In the genomic region with DNA sequence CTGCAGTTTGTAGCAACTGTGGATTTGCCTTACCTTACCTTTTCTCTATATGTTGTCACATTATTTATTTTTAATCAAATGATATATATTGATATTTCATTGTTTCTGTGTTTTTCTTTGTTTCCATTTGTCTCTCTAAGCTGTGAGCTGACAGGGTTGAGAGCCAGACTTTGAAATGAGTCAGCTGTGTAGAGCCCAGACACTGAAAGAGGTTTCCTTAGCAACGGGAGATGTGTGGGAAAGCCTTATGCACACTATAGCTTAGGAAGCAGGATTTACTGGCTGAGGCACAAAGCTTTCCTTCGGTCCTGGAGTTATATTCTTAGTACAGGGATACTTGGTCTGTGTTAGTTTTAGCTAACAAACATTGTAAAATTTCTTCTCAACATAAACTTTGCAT, we compare ENCODE assay signal across 20 cellular contexts.
DNase-seq lines count a peak whose midpoint lies in the region; ATAC-seq, FAIRE-seq and TF ChIP-seq lines count a peak whose summit lies in the region.
"Had no signal": no experiment of that assay in that cellular context is flagged by ENCODE, and none has a peak within 500 bp of the region (broad histone marks: within the 10 kb centered on the region; RNA-seq: fewer than 3 reads in every experiment).

No MANE protein-coding gene starts in this region.

- no peaks in the 10 kb centered on the region for H4K20me1 ChIP-seq in astrocyte (ENCODE audit: insufficient read depth, low read length)
- no peaks in the 10 kb centered on the region for H4K20me1 ChIP-seq in smooth muscle cell (ENCODE audit: low read depth)

- H3K9me3 Mint-ChIP-seq in astrocyte (ENCODE audit: unreplicated experiment), result no peaks in the 10 kb centered on the region
- H3K9me3 Mint-ChIP-seq: neural crest cell had no signal

- H3K4me1 Mint-ChIP-seq in astrocyte (ENCODE audit: low read depth, unreplicated experiment), result peaks cover 1% of the 10 kb centered on the region
- H3K4me1 Mint-ChIP-seq: CD4-positive, alpha-beta memory T cell had no signal

- H3K27me3 ChIP-seq in astrocyte (ENCODE audit: insufficient read depth, low read length) (no peaks in the 10 kb centered on the region), smooth muscle cell (ENCODE audit: low read depth) (no peaks in the 10 kb centered on the region)
- H3K27me3 ChIP-seq: MG63, tibial nerve had no signal

- H3F3A ChIP-seq in smooth muscle cell (ENCODE audit: low read depth), result no peaks in the 10 kb centered on the region

- H3K27ac ChIP-seq in astrocyte (ENCODE audit: low read depth, low read length), result no peak overlapping the region
- peak overlapping the region; percentile 96 for H3K27ac ChIP-seq in smooth muscle cell (ENCODE audit: low read depth)
- H3K27ac ChIP-seq: tibial nerve had no signal

- TF ChIP-seq CTCF in astrocyte (IDR thresholded peaks at IDR 0.05; ENCODE audit: insufficient read depth, low read depth, low read length) (no peak), smooth muscle cell (IDR thresholded peaks at IDR 0.05; ENCODE audit: borderline replicate concordance, insufficient read depth, poor library complexity, severe bottlenecking) (no peak)

- H3K79me2 ChIP-seq in astrocyte (ENCODE audit: insufficient read depth, low read length) (no peaks in the 10 kb centered on the region), smooth muscle cell (ENCODE audit: low read depth) (no peaks in the 10 kb centered on the region)

- peak; percentile 91 for FAIRE-seq in astrocyte (lab: Jason Lieb, UNC)

- no peak overlapping the region for H2AFZ ChIP-seq in astrocyte (ENCODE audit: low read depth, low read length)
- no peak overlapping the region for H2AFZ ChIP-seq in smooth muscle cell (ENCODE audit: low read depth)

- H3K27me3 Mint-ChIP-seq in astrocyte (ENCODE audit: low read depth, unreplicated experiment), result no peaks in the 10 kb centered on the region
- H3K27me3 Mint-ChIP-seq: CD4-positive, alpha-beta memory T cell had no signal

- no peaks in the 10 kb centered on the region for H3K9me3 ChIP-seq in astrocyte (ENCODE audit: insufficient read depth, low read depth, low read length)
- no peaks in the 10 kb centered on the region for H3K9me3 ChIP-seq in smooth muscle cell (replicated peaks; ENCODE audit: low read depth)
- H3K9me3 ChIP-seq: MG63, tibial nerve had no signal

- no peak overlapping the region for H3K9ac ChIP-seq in astrocyte (ENCODE audit: low read length)
- peak overlapping the region; percentile 81 for H3K9ac ChIP-seq in smooth muscle cell (ENCODE audit: low read depth)

- peak; percentile 7 for DNase-seq in NCI-H82 (lab: John Stamatoyannopoulos, UW)
- DNase-seq in NCI-H82 treated with DMSO at 0.1 percent for 48 hours (lab: John Stamatoyannopoulos, UW; ENCODE audit: unreplicated experiment), result no peak
- peak; percentile 14 for DNase-seq in astrocyte (ENCODE audit: low read depth)
- peak; percentile 85 for DNase-seq in left kidney (ENCODE audit: low read depth, low spot score)
- DNase-seq in smooth muscle cell (lab: John Stamatoyannopoulos, UW; ENCODE audit: unreplicated experiment), result no peak
- no peak for DNase-seq in GM19238 (ENCODE audit: insufficient read length, low spot score)
- no peak for DNase-seq in activated naive CD4-positive, alpha-beta T cell treated with anti-CD3 and anti-CD28 coated beads, Interleukin-2, amount 50 U/mL, for 16 hours
- DNase-seq: ACHN; activated CD4-positive, alpha-beta T cell treated with anti-CD3 and anti-CD28 coated beads, Interleukin-2, amount 50 U/mL, for 1 hour; CD4-positive, alpha-beta memory T cell; effector CD4-positive, alpha-beta T cell; H7; left ventricle myocardium superior; MG63; NCI-H2107; SHP77 treated with DMSO at 0.1 percent for 48 hours had no signal

- H3K4me1 ChIP-seq in astrocyte (ENCODE audit: insufficient read depth, low read length), result no peaks in the 10 kb centered on the region
- H3K4me1 ChIP-seq in smooth muscle cell (ENCODE audit: low read depth), result peaks cover 3% of the 10 kb centered on the region
- H3K4me1 ChIP-seq: tibial nerve had no signal

- 34% methylated on average over 2 of the region's 2 CpGs for WGBS in smooth muscle cell (ENCODE audit: low lambda C conversion rate)

- H3K27ac Mint-ChIP-seq in astrocyte (ENCODE audit: unreplicated experiment), result peak overlapping the region; percentile 99
- H3K27ac Mint-ChIP-seq: CD4-positive, alpha-beta memory T cell had no signal

- no peaks in the 10 kb centered on the region for H3K36me3 Mint-ChIP-seq in astrocyte (ENCODE audit: low read depth, unreplicated experiment)
- H3K36me3 Mint-ChIP-seq: activated naive CD4-positive, alpha-beta T cell treated with anti-CD3 and anti-CD28 coated beads, Interleukin-2, amount 50 U/mL, for 72 hours; CD4-positive, alpha-beta memory T cell had no signal

- ATAC-seq in HG03457 (IDR thresholded peaks at IDR 0.05; ENCODE audit: unreplicated experiment), result no peak
- ATAC-seq: activated naive CD4-positive, alpha-beta T cell treated with anti-CD3 and anti-CD28 coated beads, Interleukin-2, amount 50 U/mL, for 72 hours; left ventricle myocardium superior had no signal

- H3K36me3 ChIP-seq in astrocyte (ENCODE audit: insufficient read depth, low read length) (no peaks in the 10 kb centered on the region), smooth muscle cell (ENCODE audit: low read depth) (no peaks in the 10 kb centered on the region)
- H3K36me3 ChIP-seq: MG63, tibial nerve had no signal

- H3K4me3 Mint-ChIP-seq in astrocyte (ENCODE audit: unreplicated experiment), result no peak overlapping the region
- H3K4me3 Mint-ChIP-seq: CD4-positive, alpha-beta memory T cell; neural crest cell had no signal

- no peak overlapping the region for H3K4me2 ChIP-seq in astrocyte (ENCODE audit: low read length)
- peak overlapping the region; percentile 20 for H3K4me2 ChIP-seq in smooth muscle cell

- no peak overlapping the region for H3K4me3 ChIP-seq in astrocyte (ENCODE audit: insufficient read depth, low read depth, low read length)
- no peak overlapping the region for H3K4me3 ChIP-seq in smooth muscle cell
- H3K4me3 ChIP-seq: MG63, tibial nerve had no signal

Comparison
In these comparisons a context has a peak if more than half of its experiments do, and no peak if none do; other contexts are left out.
1. DNase-seq: peak in NCI-H82 (single experiment), astrocyte (single experiment) and left kidney (single experiment); none in NCI-H82 treated with DMSO at 0.1 percent for 48 hours (single experiment), smooth muscle cell (single experiment), GM19238 (single experiment) and activated naive CD4-positive, alpha-beta T cell treated with anti-CD3 and anti-CD28 coated beads, Interleukin-2, amount 50 U/mL, for 16 hours (single experiment).